In genomic region chr2:191245869-191246531, GRCh38 we compare ENCODE assay signal across 8 cellular contexts. TPM values are rescaled to one million over a fixed set of nuclear protein-coding genes. Genes with fewer than 3 reads are reported as not detected.
DNase-seq lines count a peak whose midpoint lies in the region; ATAC-seq and TF ChIP-seq lines count a peak whose summit lies in the region.

No MANE protein-coding gene starts in this region.

- WGBS in GM23248 (ENCODE audit: low coverage in 1 of 2, low lambda C conversion rate in 2 of 2, missing lambda C conversion rate in 2 of 2), 2 experiments: 1 to 3% methylated on average over 16 to 34 of the region's 34 CpGs

- peak overlapping the region; percentile 84 for H3K9ac ChIP-seq in GM23248
- H3K9ac ChIP-seq in neural cell (ENCODE audit: low read length): peak overlapping the region; percentile 78

- H3K9me2 ChIP-seq in GM23248 (ENCODE audit: insufficient read depth): no peaks in the 10 kb centered on the region
- H3K9me2 ChIP-seq in neural cell (ENCODE audit: insufficient read depth, low read length): no peaks in the 10 kb centered on the region

- H3K36me3 ChIP-seq in GM23248 (ENCODE audit: low read depth): 0 out of 2 replicates have a peak, but pooled peaks cover 3% of the 10 kb centered on the region
- H3K36me3 ChIP-seq in neural cell (ENCODE audit: insufficient read depth, low read length): no peaks in the 10 kb centered on the region

- peak; percentile 8 for TF ChIP-seq RAD21 in neural cell (conservative IDR thresholded peaks at IDR 0.05)

- DNase-seq in GM23248 (peak; percentile 72), NCI-H2227 (lab: John Stamatoyannopoulos, UW; ENCODE audit: unreplicated experiment) (peak; percentile 74), activated T-cell treated with anti-CD3 and anti-CD28 coated beads for 4 hours (peak; percentile 9), fibroblast of villous mesenchyme (ENCODE audit: low read depth) (peak; percentile 73), HPDE6-E6E7 (ENCODE audit: extremely low spot score) (no peak)

- H2AFZ ChIP-seq in GM23248 (peak overlapping the region; percentile 75), neural cell (ENCODE audit: low read depth, low read length) (peak overlapping the region; percentile 86)

- peak overlapping the region; percentile 94 for H3K4me3 ChIP-seq in GM23248
- H3K4me3 ChIP-seq in fibroblast of villous mesenchyme (ENCODE audit: low read depth, low read length): peak overlapping the region; percentile 89
- H3K4me3 ChIP-seq in neural cell (ENCODE audit: low read length): peak overlapping the region; percentile 91

- H3K9me3 ChIP-seq in GM23248 (ENCODE audit: low read depth): no peaks in the 10 kb centered on the region
- no peaks in the 10 kb centered on the region for H3K9me3 ChIP-seq in neural cell (ENCODE audit: low read length)

- no peak for TF ChIP-seq CTCF in C4-2B (conservative IDR thresholded peaks at IDR 0.05)
- no peak for TF ChIP-seq CTCF in fibroblast of villous mesenchyme (IDR thresholded peaks at IDR 0.05; ENCODE audit: insufficient read depth, low read depth, low read length)
- TF ChIP-seq CTCF in neural cell (IDR thresholded peaks at IDR 0.05; ENCODE audit: poor library complexity, severe bottlenecking): no peak

- no peak for TF ChIP-seq EP300 in neural cell (conservative IDR thresholded peaks at IDR 0.05; ENCODE audit: poor library complexity, severe bottlenecking)

- peaks cover 31% of the 10 kb centered on the region for H3K4me1 ChIP-seq in GM23248 (ENCODE audit: insufficient read depth)

- peaks cover 8% of the 10 kb centered on the region for H4K20me1 ChIP-seq in GM23248 (ENCODE audit: insufficient read depth)
- no peaks in the 10 kb centered on the region for H4K20me1 ChIP-seq in neural cell (ENCODE audit: insufficient read depth)

- peaks cover 55% of the 10 kb centered on the region for H3K79me2 ChIP-seq in GM23248 (ENCODE audit: insufficient read depth)
- H3K79me2 ChIP-seq in neural cell (replicated peaks; ENCODE audit: insufficient read depth, low read length): peaks cover 47% of the 10 kb centered on the region

- H3F3A ChIP-seq in GM23248 (ENCODE audit: insufficient read depth) (peaks cover 63% of the 10 kb centered on the region), neural cell (ENCODE audit: insufficient read depth, low read length, poor library complexity, severe bottlenecking) (no peaks in the 10 kb centered on the region)

- ATAC-seq in GM21526 (IDR thresholded peaks at IDR 0.05; ENCODE audit: low FRiP score, unreplicated experiment): no peak

- H3K4me2 ChIP-seq in GM23248 (ENCODE audit: unreplicated experiment) (peak overlapping the region; percentile 96), neural cell (ENCODE audit: low read length) (peak overlapping the region; percentile 88)

- H3K27me3 ChIP-seq in GM23248 (replicated peaks; ENCODE audit: insufficient read depth): no peaks in the 10 kb centered on the region
- no peaks in the 10 kb centered on the region for H3K27me3 ChIP-seq in neural cell (ENCODE audit: insufficient read depth, low read depth, low read length)

- H3K27ac ChIP-seq in C4-2B (peak overlapping the region; percentile 57), GM23248 (peak overlapping the region; percentile 87), neural cell (ENCODE audit: low read length) (peak overlapping the region; percentile 66)

- in situ Hi-C loops in GM23248 (cut with MboI): no loop called here

TF ChIP-seq in neural cell, 6 proteins besides CTCF, POLR2A, EP300 and RAD21:
- TF ChIP-seq POLR2AphosphoS5 (IDR thresholded peaks at IDR 0.05): peak; percentile 38
- TF ChIP-seq TAF1 (IDR thresholded peaks at IDR 0.05; ENCODE audit: low read depth): peak; percentile 66
- TF ChIP-seq EZH2 (IDR thresholded peaks at IDR 0.05; ENCODE audit: borderline replicate concordance, insufficient read depth, low read length, poor library complexity, severe bottlenecking): no peak
- no peak for TF ChIP-seq REST (IDR thresholded peaks at IDR 0.05; ENCODE audit: borderline replicate concordance)
- TF ChIP-seq MXI1 (conservative IDR thresholded peaks at IDR 0.05; ENCODE audit: poor library complexity, severe bottlenecking): peak; percentile 39
- TF ChIP-seq SMC3 (conservative IDR thresholded peaks at IDR 0.05; ENCODE audit: poor library complexity): no peak

RNA-seq across cellular contexts. Expression of gene MYO1B, which starts 0.8 kb away (rescaled TPM):
- 197 and 211 TPM in 2 replicates for total RNA-seq in GM23248 (2014; rRNA removed; shearing (Covaris generic))
- polyA plus RNA-seq in GM23248 (2016; fragmentation: Nextera tagmentation; extraction: Ambion mirVana): 120 and 126 TPM in 2 replicates
- 137 and 177 TPM in 2 replicates for total RNA-seq in fibroblast of villous mesenchyme
- polyA plus RNA-seq in neural cell: 67.0 and 72.2 TPM in 2 replicates
- polyA minus RNA-seq in neural cell: 124 and 129 TPM in 2 replicates
